In genomic region chr12:62933871-62934798, GRCh38 we compare ENCODE assay signal across 8 cellular contexts. TPM values are rescaled to one million over a fixed set of nuclear protein-coding genes. Genes with fewer than 3 reads are reported as not detected.
DNase-seq lines count a peak whose midpoint lies in the region; ATAC-seq, FAIRE-seq and TF ChIP-seq lines count a peak whose summit lies in the region.

No MANE protein-coding gene starts in this region.

- TF ChIP-seq CTCF in HepG2 (CRISPR knock-in tag; IDR thresholded peaks at IDR 0.05), result no peak; the same call in 1 of the 2 replicates

- H3K9ac ChIP-seq in HepG2 (ENCODE audit: insufficient read depth, low read depth, low read length) (peak overlapping the region; percentile 87), stomach smooth muscle (ENCODE audit: low read length in 2 of 2) (peak overlapping the region; percentile 28 to 51)

- no peak overlapping the region for H2AFZ ChIP-seq in HepG2 (ENCODE audit: low read length)

- peaks cover 56% of the 10 kb centered on the region for H3K79me2 ChIP-seq in HepG2 (ENCODE audit: insufficient read depth, low read length)

- TF ChIP-seq EP300 in HepG2 (IDR thresholded peaks at IDR 0.05; ENCODE audit: low read depth in 2 of 2, low read length in 2 of 2), result no peak
- no peak for TF ChIP-seq EP300 in HepG2 (CRISPR knock-in tag; IDR thresholded peaks at IDR 0.05; ENCODE audit: borderline replicate concordance)

- H3K27ac ChIP-seq in cingulate gyrus (ENCODE audit: low read depth, low read length), result peak overlapping the region; percentile 91
- peak overlapping the region; percentile 74 for H3K27ac ChIP-seq in HepG2 (ENCODE audit: extremely low read length, insufficient read depth, low read length)
- H3K27ac ChIP-seq in stomach smooth muscle (ENCODE audit: low read length), result no peak overlapping the region

- H3K4me2 ChIP-seq in HepG2 (ENCODE audit: low read depth, low read length), result peak overlapping the region; percentile 87

- TF ChIP-seq RAD21 in HepG2 (CRISPR knock-in tag; IDR thresholded peaks at IDR 0.05), result no peak

- WGBS in HepG2 (ENCODE audit: low lambda C conversion rate), result 1% methylated on average over 45 of the region's 65 CpGs

- no peak for FAIRE-seq in HepG2 (lab: Jason Lieb, UNC)

- no peaks in the 10 kb centered on the region for H3K9me3 ChIP-seq in HepG2 (ENCODE audit: low read length)
- no peaks in the 10 kb centered on the region for H3K9me3 ChIP-seq in stomach smooth muscle (ENCODE audit: control insufficient read depth in 2 of 2, low read length in 2 of 2)

- BruUV-seq in HepG2 (replicated peaks; lab: Mats Ljungman, UMichigan), result TSS peak; percentile 67

- POLR2A ChIA-PET in HepG2 (lab: Yijun Ruan, JAX), result interaction anchor here (0.6 to 3.1 kb wide), 15 partner anchors 12 to 917 kb away, joined by 3 to 27 read pairs (median 4); partner anchors contain the start of genes MON2 and USP15

- H3K4me1 ChIP-seq in HepG2 (ENCODE audit: insufficient read depth, low read length) (peaks cover 51% of the 10 kb centered on the region), stomach smooth muscle (ENCODE audit: control insufficient read depth, insufficient read depth, low read length) (peaks cover 15% of the 10 kb centered on the region)

- DNase-seq in D341Med (ENCODE audit: low spot score), result peak; percentile 82
- peak; percentile 23 for DNase-seq in GM19238 (ENCODE audit: insufficient read length, low spot score)
- peak; percentile 16 for DNase-seq in RPMI7951 (ENCODE audit: low read depth)
- no peak for DNase-seq in HepG2 (ENCODE audit: low spot score)
- DNase-seq in cortex of kidney (lab: John Stamatoyannopoulos, UW), result no peak

- peaks cover 14% of the 10 kb centered on the region for H4K20me1 ChIP-seq in HepG2 (ENCODE audit: insufficient read depth, low read length)

- H3K36me3 ChIP-seq in HepG2 (replicated peaks in 1 of 2; ENCODE audit: control insufficient read depth in 1 of 2, insufficient read depth in 2 of 2, low read length in 2 of 2), result no peaks in the 10 kb centered on the region; a peak in 1 of 5 replicates
- H3K36me3 ChIP-seq in stomach smooth muscle (ENCODE audit: control insufficient read depth in 2 of 2, insufficient read depth in 2 of 2, low read length in 2 of 2), result no peaks in the 10 kb centered on the region

- H3K4me3 ChIP-seq in HepG2 (replicated peaks in 1 of 3; ENCODE audit: insufficient read depth in 1 of 3, low read depth in 2 of 3, low read length in 3 of 3) (peak overlapping the region; percentile 90 to 97 (median 97)), stomach smooth muscle (ENCODE audit: low read length in 2 of 2) (peak overlapping the region; percentile 79 to 88)

- CTCF ChIA-PET in HepG2 (lab: Yijun Ruan, JAX; ENCODE audit: low intra/inter-chr PET ratio, low total read pairs), result interaction anchor here (0.7 kb wide), 1 partner anchor 135 kb away, joined by 3 read pairs; no protein-coding TSS in a partner anchor

- no peak for TF ChIP-seq POLR2A in HepG2 (IDR thresholded peaks at IDR 0.05; ENCODE audit: insufficient read depth in 1 of 2, low read depth in 2 of 2, low read length in 2 of 2)

- ATAC-seq in HG03342 (IDR thresholded peaks at IDR 0.05; ENCODE audit: unreplicated experiment), result peak; percentile 34
- peak; percentile 52 for ATAC-seq in HepG2

- no peaks in the 10 kb centered on the region; a peak in 1 of 5 replicates for H3K27me3 ChIP-seq in HepG2 (ENCODE audit: control insufficient read depth in 1 of 2, insufficient read depth in 2 of 2, low read length in 2 of 2)
- H3K27me3 ChIP-seq in stomach smooth muscle (ENCODE audit: control insufficient read depth in 1 of 2, insufficient read depth in 2 of 2, low read length in 2 of 2), result peaks cover 4 to 5% of the 10 kb centered on the region in 2 donors

- in situ Hi-C loops in HepG2 (cut with HindIII; ENCODE audit: extremely low pct_ligation_motif_present, low pct_unique_long_range_greater_than_20kb), result no loop called here

- intact Hi-C loops in HepG2 (cut with micrococcal nuclease; ENCODE audit: unreplicated experiment), result loop anchor here (2.0 to 5.0 kb wide), 4 partner anchors 33 to 135 kb away; no protein-coding TSS in a partner anchor

TF ChIP-seq in HepG2, 621 proteins besides CTCF, POLR2A, EP300 and RAD21 (continues in another document):
- TF ChIP-seq ATRX (CRISPR knock-in tag; IDR thresholded peaks at IDR 0.05; ENCODE audit: borderline replicate concordance), result no peak
- no peak; the same call in 1 of the 2 replicates for TF ChIP-seq ZBTB42 (CRISPR knock-in tag; IDR thresholded peaks at IDR 0.05)
- TF ChIP-seq MTF2 (CRISPR knock-in tag; IDR thresholded peaks at IDR 0.05; ENCODE audit: borderline replicate concordance), result 0 out of 2 replicates have a peak, but pooled peaks have one; percentile 16
- no peak for TF ChIP-seq ZBTB33 (CRISPR knock-in tag; IDR thresholded peaks at IDR 0.05)
- TF ChIP-seq, protein P1, sequence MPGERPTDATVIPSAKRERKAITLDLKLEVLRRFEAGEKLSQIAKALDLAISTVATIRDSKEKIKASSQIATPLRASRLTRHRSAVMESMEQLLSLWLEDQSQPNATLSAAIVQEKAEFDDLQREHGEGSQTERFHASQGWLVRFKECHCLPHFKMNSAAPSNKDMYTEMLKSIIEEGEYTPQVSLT (CRISPR knock-in tag; IDR thresholded peaks at IDR 0.05; ENCODE audit: borderline replicate concordance, low read depth), result no peak
- 0 out of 2 replicates have a peak, but pooled peaks have one; percentile 2 for TF ChIP-seq ZGPAT (CRISPR knock-in tag; IDR thresholded peaks at IDR 0.05)

RNA-seq across cellular contexts. Expression of gene PPM1H, which starts 0.8 kb away (rescaled TPM):
- total RNA-seq in RPMI7951 (2014; rRNA removed; shearing (Covaris generic)), result 0.10 and 1.1 TPM in 2 replicates
- 38.1 and 42.0 TPM in 2 replicates for total RNA-seq in HepG2 (2016; rRNA removed; fragmentation: Illumina TruSeq; extraction: Trizol)
- total RNA-seq in HepG2 (2016; cell fraction: cytosol; rRNA removed; fragmentation: Illumina TruSeq; extraction: Trizol; ENCODE audit: low read depth), result 3.3 and 5.2 TPM in 2 replicates
- total RNA-seq in HepG2 (2016; cell fraction: insoluble cytoplasmic fraction; rRNA removed; fragmentation: Illumina TruSeq; extraction: Trizol), result 35.2 and 37.3 TPM in 2 replicates
- total RNA-seq in HepG2 (2016; cell fraction: membrane; rRNA removed; fragmentation: Illumina TruSeq; extraction: Trizol), result 19.9 and 22.6 TPM in 2 replicates
- 29.6 and 34.5 TPM in 2 replicates for total RNA-seq in HepG2 (2016; cell fraction: nucleus; rRNA removed; fragmentation: Illumina TruSeq; extraction: Trizol)
- 16.9 and 29.1 TPM in 2 replicates for polyA plus RNA-seq in HepG2 (2011; rRNA removed)
- polyA plus RNA-seq in HepG2 (2011; cell fraction: cytosol; rRNA removed), result 19.3 and 19.9 TPM in 2 replicates
- polyA plus RNA-seq in HepG2 (2011; cell fraction: nucleus; rRNA removed), result 19.8 and 26.0 TPM in 2 replicates
- 9.9 and 26.1 TPM in 2 replicates for polyA plus RNA-seq in HepG2 (2012)
- polyA plus RNA-seq in HepG2 (2016; cell fraction: cytosol; fragmentation: Illumina TruSeq; extraction: Trizol; ENCODE audit: low read depth), result 1.6 and 1.8 TPM in 2 replicates
- polyA plus RNA-seq in HepG2 (2016; cell fraction: insoluble cytoplasmic fraction; fragmentation: Illumina TruSeq; extraction: Trizol; ENCODE audit: low read depth), result 32.1 and 32.9 TPM in 2 replicates
- polyA plus RNA-seq in HepG2 (2016; cell fraction: membrane; fragmentation: Illumina TruSeq; extraction: Trizol; ENCODE audit: low read depth), result 8.9 and 10.6 TPM in 2 replicates
- 24.8 and 26.5 TPM in 2 replicates for polyA plus RNA-seq in HepG2 (2016; cell fraction: nucleus; fragmentation: Illumina TruSeq; extraction: Trizol; ENCODE audit: insufficient read depth, low read depth)
- 8.3 and 68.0 TPM in 2 replicates for polyA minus RNA-seq in HepG2 (2011; rRNA and poly(A)+ RNA removed; ENCODE audit: low replicate concordance)
- polyA minus RNA-seq in HepG2 (2011; cell fraction: cytosol; rRNA and poly(A)+ RNA removed), result 32.6 and 42.5 TPM in 2 replicates
- polyA minus RNA-seq in HepG2 (2011; cell fraction: nucleus; rRNA and poly(A)+ RNA removed), result 39.3 and 42.1 TPM in 2 replicates

Comparison
In these comparisons a context has a peak if more than half of its experiments do, and no peak if none do; other contexts are left out.
1. DNase-seq: peak in D341Med (single experiment), GM19238 (single experiment) and RPMI7951 (single experiment); none in HepG2 (single experiment) and cortex of kidney (single experiment).